8 cellular contexts compared by ENCODE assay signal in genomic region chr5:160649304-160649703, GRCh38.
DNase-seq lines count a peak whose midpoint lies in the region; ATAC-seq and TF ChIP-seq lines count a peak whose summit lies in the region.

No MANE protein-coding gene starts in this region.

- no peaks in the 10 kb centered on the region for H3K9me2 ChIP-seq in HCT116 (ENCODE audit: insufficient read depth)

- H3K4me2 ChIP-seq in HCT116 (ENCODE audit: low read length): no peak overlapping the region
- H3K4me2 ChIP-seq in OCI-LY3 (ENCODE audit: low read length): no peak overlapping the region

- H2AFZ ChIP-seq in HCT116 (ENCODE audit: low read depth, low read length, poor library complexity, severe bottlenecking): no peak overlapping the region
- no peak overlapping the region for H2AFZ ChIP-seq in OCI-LY3 (ENCODE audit: low read depth, low read length)

- no peaks in the 10 kb centered on the region for H3K4me1 ChIP-seq in HCT116 (ENCODE audit: control insufficient read depth in 1 of 2, insufficient read depth in 2 of 2, low read length in 2 of 2)
- H3K4me1 ChIP-seq in OCI-LY3 (ENCODE audit: low read length): no peaks in the 10 kb centered on the region
- no peaks in the 10 kb centered on the region for H3K4me1 ChIP-seq in liver (ENCODE audit: control insufficient read depth in 4 of 4, insufficient read depth in 4 of 4, low read length in 3 of 4)

- no peaks in the 10 kb centered on the region for H3K27me3 ChIP-seq in HCT116 (ENCODE audit: insufficient read depth, low read length)
- no peaks in the 10 kb centered on the region for H3K27me3 ChIP-seq in OCI-LY3 (ENCODE audit: low read depth, low read length)
- no peaks in the 10 kb centered on the region for H3K27me3 ChIP-seq in liver (ENCODE audit: control insufficient read depth in 4 of 4, insufficient read depth in 4 of 4, low read length in 3 of 4)

- peak; percentile 52 for TF ChIP-seq CTCF in GM12873 (IDR thresholded peaks at IDR 0.05; ENCODE audit: insufficient read depth, low read depth, low read length, missing control alignments)
- peak in 2 of 3 experiments; percentile 34 to 40; a peak in 3 of 6 replicates for TF ChIP-seq CTCF in HCT116 (IDR thresholded peaks at IDR 0.05 in 2 of 3, conservative IDR thresholded peaks at IDR 0.05 in 1 of 3; ENCODE audit: borderline replicate concordance in 1 of 3, insufficient read depth in 1 of 3, low read depth in 2 of 3, low read length in 2 of 3)
- TF ChIP-seq CTCF in OCI-LY3 (IDR thresholded peaks at IDR 0.05; ENCODE audit: low read depth, low read length): peak; percentile 44; the same call in 1 of the 2 replicates
- TF ChIP-seq CTCF in liver (IDR thresholded peaks at IDR 0.05; ENCODE audit: low read depth, low read length, missing input control): no peak

- RAD21 ChIA-PET in HCT116 (lab: Charles Lee; ENCODE audit: low non-redundant PET in 1 of 2, low total read pairs in 2 of 2, uncharacterized antibody in 2 of 2, unreplicated experiment in 2 of 2): no interaction called here

- H3K4me3 ChIP-seq in HCT116 (replicated peaks in 1 of 2; ENCODE audit: low read depth in 1 of 2, low read length in 2 of 2) (no peak overlapping the region), OCI-LY3 (ENCODE audit: low read length) (no peak overlapping the region), liver (ENCODE audit: low read depth in 1 of 3, low read length in 3 of 3) (no peak overlapping the region)

- H3K79me2 ChIP-seq in HCT116 (ENCODE audit: insufficient read depth, low read length) (no peaks in the 10 kb centered on the region), OCI-LY3 (ENCODE audit: low read length) (no peaks in the 10 kb centered on the region)

- DNase-seq in HCT116 (ENCODE audit: low read depth, low spot score) (no peak), glomerular visceral epithelial cell (ENCODE audit: extremely low spot score) (no peak), DMS79 treated with DMSO at 0.1 percent for 48 hours (lab: John Stamatoyannopoulos, UW) (no peak), NCI-H2107 treated with DMSO at 0.1 percent for 48 hours (lab: John Stamatoyannopoulos, UW; ENCODE audit: unreplicated experiment) (no peak), cardiac septum (ENCODE audit: low spot score) (no peak)

- CTCF ChIA-PET in HCT116 (lab: Charles Lee): no interaction called here

- no peaks in the 10 kb centered on the region; a peak in 1 of 4 replicates for H3K36me3 ChIP-seq in HCT116 (ENCODE audit: control insufficient read depth in 1 of 2, insufficient read depth in 2 of 2, low read length in 2 of 2)
- no peaks in the 10 kb centered on the region for H3K36me3 ChIP-seq in OCI-LY3 (replicated peaks; ENCODE audit: low read depth, low read length)
- no peaks in the 10 kb centered on the region for H3K36me3 ChIP-seq in liver (ENCODE audit: control insufficient read depth in 4 of 4, insufficient read depth in 3 of 4, low read depth in 1 of 4, low read length in 3 of 4)

- peak; percentile 37 for TF ChIP-seq RAD21 in HCT116 (IDR thresholded peaks at IDR 0.05; ENCODE audit: low read depth)
- TF ChIP-seq RAD21 in liver (IDR thresholded peaks at IDR 0.05): peak; percentile 8 to 9

- TF ChIP-seq POLR2A in HCT116 (IDR thresholded peaks at IDR 0.05; ENCODE audit: borderline replicate concordance, extremely low read depth, insufficient read depth, insufficient read length): no peak

- no TSS peak for BruUV-seq in HCT116 (replicated peaks; lab: Mats Ljungman, UMichigan)

- POLR2A ChIA-PET in HCT116 (lab: Charles Lee): no interaction called here

- peak; percentile 73; the same call in 1 of the 2 replicates for ATAC-seq in HCT116

- H4K20me1 ChIP-seq in HCT116 (ENCODE audit: insufficient read depth) (no peaks in the 10 kb centered on the region), OCI-LY3 (ENCODE audit: insufficient read depth, low read length) (no peaks in the 10 kb centered on the region)

- intact Hi-C loops in HCT116 (cut with micrococcal nuclease): no loop called here
- intact Hi-C loops in cardiac septum (cut with DNase I): no loop called here

- H3K9ac ChIP-seq in HCT116 (ENCODE audit: low read length) (no peak overlapping the region), OCI-LY3 (ENCODE audit: low read length) (no peak overlapping the region), liver (ENCODE audit: low read depth in 1 of 2, low read length in 2 of 2) (no peak overlapping the region)

- H3K27ac ChIP-seq in HCT116 (ENCODE audit: low read depth, low read length) (no peak overlapping the region), OCI-LY3 (ENCODE audit: low read length) (no peak overlapping the region), liver (ENCODE audit: low read depth in 1 of 2, low read length in 2 of 2) (no peak overlapping the region)

- H3K9me3 ChIP-seq in HCT116 (ENCODE audit: control insufficient read depth in 1 of 2, insufficient read depth in 1 of 2, low read depth in 1 of 2, low read length in 2 of 2) (no peaks in the 10 kb centered on the region), OCI-LY3 (ENCODE audit: insufficient read depth, low read length) (no peaks in the 10 kb centered on the region), liver (ENCODE audit: control insufficient read depth in 4 of 4, low read length in 3 of 4) (no peaks in the 10 kb centered on the region)

TF ChIP-seq in HCT116, 20 proteins besides CTCF, POLR2A, EP300 and RAD21 (continues in another document):
- no peak for TF ChIP-seq ZBTB33 (IDR thresholded peaks at IDR 0.05; ENCODE audit: extremely low read depth, insufficient replicate concordance, low read length)
- TF ChIP-seq ZNF274 (IDR thresholded peaks at IDR 0.05; ENCODE audit: low read depth, low read length): no peak
- TF ChIP-seq ATF3 (IDR thresholded peaks at IDR 0.05): no peak
- TF ChIP-seq SRF (IDR thresholded peaks at IDR 0.05; ENCODE audit: low read depth): no peak
- no peak for TF ChIP-seq MAX (IDR thresholded peaks at IDR 0.05)
- no peak for TF ChIP-seq EGR1 (IDR thresholded peaks at IDR 0.05; ENCODE audit: low read depth)
- no peak for TF ChIP-seq SP1 (IDR thresholded peaks at IDR 0.05; ENCODE audit: low read depth)
- TF ChIP-seq FOSL1 (IDR thresholded peaks at IDR 0.05; ENCODE audit: low read depth): no peak
- TF ChIP-seq EZH2 (IDR thresholded peaks at IDR 0.05): no peak
- no peak for TF ChIP-seq JUND (IDR thresholded peaks at IDR 0.05)
- TF ChIP-seq ZFX (IDR thresholded peaks at IDR 0.05): no peak

TF ChIP-seq in liver, 16 proteins besides CTCF, POLR2A, EP300 and RAD21 (continues in another document):
- TF ChIP-seq RXRA (IDR thresholded peaks at IDR 0.05) (no peak), REST (IDR thresholded peaks at IDR 0.05) (no peak), TAF1 (conservative IDR thresholded peaks at IDR 0.05) (no peak), GABPA (IDR thresholded peaks at IDR 0.05 in 1 of 2, conservative IDR thresholded peaks at IDR 0.05 in 1 of 2) (no peak), FOXA2 (IDR thresholded peaks at IDR 0.05) (no peak), ATF3 (IDR thresholded peaks at IDR 0.05) (no peak), EGR1 (IDR thresholded peaks at IDR 0.05; ENCODE audit: low read depth in 2 of 2) (no peak), HNF4A (conservative IDR thresholded peaks at IDR 0.05) (no peak), YY1 (IDR thresholded peaks at IDR 0.05) (no peak), JUND (IDR thresholded peaks at IDR 0.05) (no peak), ZBTB33 (IDR thresholded peaks at IDR 0.05) (no peak), MAX (IDR thresholded peaks at IDR 0.05) (no peak), HNF4G (IDR thresholded peaks at IDR 0.05) (no peak), FOXA1 (IDR thresholded peaks at IDR 0.05) (no peak)
